Comparison of ENCODE assay signal across 8 cellular contexts in genomic region chr6:30325150-30325872, GRCh38. TPM values are rescaled to one million over a fixed set of nuclear protein-coding genes. Genes with fewer than 3 reads are reported as not detected.
DNase-seq lines count a peak whose midpoint lies in the region; ATAC-seq and TF ChIP-seq lines count a peak whose summit lies in the region.

No MANE protein-coding gene starts in this region.

- DNase-seq in AG20443 (ENCODE audit: low spot score) = peak; percentile 70
- DNase-seq in NAMALWA (ENCODE audit: low spot score) = peak; percentile 87
- peak; percentile 85 to 88 for DNase-seq in activated CD4-positive, alpha-beta T cell treated with anti-CD3 and anti-CD28 coated beads, Interleukin-2, amount 50 U/mL, for 4 hours
- peak; percentile 83 for DNase-seq in epithelial cell of esophagus (ENCODE audit: low read depth)
- no peak for DNase-seq in natural killer cell treated with Interleukin-12 subunit alpha and Interleukin-12 subunit beta and Interleukin-15 and Interleukin-18, amount 100 ng/mL, for 72 hours (ENCODE audit: low spot score)
- peak; percentile 67 for DNase-seq in transverse colon
- DNase-seq in dedifferentiated amniotic fluid mesenchymal stem cell (ENCODE audit: extremely low spot score) = no peak

- peak; percentile 39 for ATAC-seq in GM19351 (IDR thresholded peaks at IDR 0.05; ENCODE audit: unreplicated experiment)
- peak in 1 of 2 donors; percentile 85 for ATAC-seq in natural killer cell treated with Interleukin-12 subunit alpha and Interleukin-12 subunit beta and Interleukin-15 and Interleukin-18, amount 100 ng/mL, for 72 hours

- H3K9me3 ChIP-seq in transverse colon = no peaks in the 10 kb centered on the region

- H3K4me1 Mint-ChIP-seq in natural killer cell treated with Interleukin-12 subunit alpha and Interleukin-12 subunit beta and Interleukin-15 and Interleukin-18, amount 100 ng/mL, for 72 hours (ENCODE audit: low read depth in 2 of 2) = peaks cover 46 to 49% of the 10 kb centered on the region in 2 donors

- peak overlapping the region; percentile 86 for H3K4me3 ChIP-seq in epithelial cell of esophagus (ENCODE audit: low read length)
- peak overlapping the region; percentile 68 to 88 (median 78) for H3K4me3 ChIP-seq in transverse colon

- no peaks in the 10 kb centered on the region for H3K27me3 Mint-ChIP-seq in natural killer cell treated with Interleukin-12 subunit alpha and Interleukin-12 subunit beta and Interleukin-15 and Interleukin-18, amount 100 ng/mL, for 72 hours

- H3K36me3 Mint-ChIP-seq in natural killer cell treated with Interleukin-12 subunit alpha and Interleukin-12 subunit beta and Interleukin-15 and Interleukin-18, amount 100 ng/mL, for 72 hours = peaks cover 15% of the 10 kb centered on the region

- intact Hi-C loops in transverse colon (cut with DNase I; ENCODE audit: low total_unique reads) = loop anchor here (5.0 kb wide), 1 partner anchor 113 kb away; the partner anchor contains the start of gene TRIM26

- no peak for TF ChIP-seq EP300 in transverse colon (IDR thresholded peaks at IDR 0.05; ENCODE audit: low read depth)

- TF ChIP-seq CTCF in epithelial cell of esophagus (IDR thresholded peaks at IDR 0.05; ENCODE audit: insufficient read depth, low read depth, low read length, missing control alignments) (no peak), transverse colon (IDR thresholded peaks at IDR 0.05) (no peak)

- H3K27ac ChIP-seq in transverse colon = peak overlapping the region; percentile 95 to 99 (median 98)

- H3K4me3 Mint-ChIP-seq in natural killer cell treated with Interleukin-12 subunit alpha and Interleukin-12 subunit beta and Interleukin-15 and Interleukin-18, amount 100 ng/mL, for 72 hours = peak overlapping the region; percentile 92

- no peaks in the 10 kb centered on the region for H3K9me3 Mint-ChIP-seq in natural killer cell treated with Interleukin-12 subunit alpha and Interleukin-12 subunit beta and Interleukin-15 and Interleukin-18, amount 100 ng/mL, for 72 hours

- H3K36me3 ChIP-seq in transverse colon = peaks cover 0 to 12% (median 0%) of the 10 kb centered on the region in 4 donors

- H3K27me3 ChIP-seq in transverse colon = no peaks in the 10 kb centered on the region

- peak overlapping the region; percentile 92 to 97 for H3K27ac Mint-ChIP-seq in natural killer cell treated with Interleukin-12 subunit alpha and Interleukin-12 subunit beta and Interleukin-15 and Interleukin-18, amount 100 ng/mL, for 72 hours

- in situ Hi-C loops in transverse colon (cut with MboI; ENCODE audit: low pct_ligation_motif_present in 1 of 4, low pct_unique_long_range_greater_than_20kb in 1 of 4, low sequenced_read_pairs in 3 of 4) = no loop called here

- H3K4me1 ChIP-seq in transverse colon = peaks cover 14 to 50% (median 20%) of the 10 kb centered on the region in 4 donors

- WGBS in transverse colon (ENCODE audit: low coverage in 1 of 2), 2 donors = 4% methylated on average over 8 to 10 of the region's 10 CpGs

- no peak for TF ChIP-seq POLR2A in transverse colon (IDR thresholded peaks at IDR 0.05)

RNA-seq across cellular contexts. Expression of gene TRIM39, which starts 1.4 kb away (rescaled TPM):
- total RNA-seq in natural killer cell treated with Interleukin-12 subunit alpha and Interleukin-12 subunit beta and Interleukin-15 and Interleukin-18, amount 100 ng/mL, for 72 hours = 10 to 100 TPM; 16.6 to 21.4 TPM
- 10 to 100 TPM in 2 of 4 donors, 1 to 10 TPM in 2; 7.6 to 19.1 (median 10.8) TPM for total RNA-seq in transverse colon

RNA-seq across cellular contexts. Expression of gene RPP21, which starts 19.6 kb away (rescaled TPM):
- 10 to 100 TPM; 23.2 to 37.8 TPM for total RNA-seq in natural killer cell treated with Interleukin-12 subunit alpha and Interleukin-12 subunit beta and Interleukin-15 and Interleukin-18, amount 100 ng/mL, for 72 hours
- total RNA-seq in transverse colon = 100 to 1,000 TPM in 1 of 4 donors, 10 to 100 TPM in 3; 61.9 to 246 (median 87.5) TPM

Comparison
In these comparisons a context has a peak if more than half of its experiments do, and no peak if none do; other contexts are left out.
1. DNase-seq: peak in AG20443 (single experiment), NAMALWA (single experiment), activated CD4-positive, alpha-beta T cell treated with anti-CD3 and anti-CD28 coated beads, Interleukin-2, amount 50 U/mL, for 4 hours (2 of 2), epithelial cell of esophagus (single experiment) and transverse colon (single experiment); none in natural killer cell treated with Interleukin-12 subunit alpha and Interleukin-12 subunit beta and Interleukin-15 and Interleukin-18, amount 100 ng/mL, for 72 hours (single experiment) and dedifferentiated amniotic fluid mesenchymal stem cell (single experiment).